ENCODE assay signal across 1 cellular context in the genomic region with DNA sequence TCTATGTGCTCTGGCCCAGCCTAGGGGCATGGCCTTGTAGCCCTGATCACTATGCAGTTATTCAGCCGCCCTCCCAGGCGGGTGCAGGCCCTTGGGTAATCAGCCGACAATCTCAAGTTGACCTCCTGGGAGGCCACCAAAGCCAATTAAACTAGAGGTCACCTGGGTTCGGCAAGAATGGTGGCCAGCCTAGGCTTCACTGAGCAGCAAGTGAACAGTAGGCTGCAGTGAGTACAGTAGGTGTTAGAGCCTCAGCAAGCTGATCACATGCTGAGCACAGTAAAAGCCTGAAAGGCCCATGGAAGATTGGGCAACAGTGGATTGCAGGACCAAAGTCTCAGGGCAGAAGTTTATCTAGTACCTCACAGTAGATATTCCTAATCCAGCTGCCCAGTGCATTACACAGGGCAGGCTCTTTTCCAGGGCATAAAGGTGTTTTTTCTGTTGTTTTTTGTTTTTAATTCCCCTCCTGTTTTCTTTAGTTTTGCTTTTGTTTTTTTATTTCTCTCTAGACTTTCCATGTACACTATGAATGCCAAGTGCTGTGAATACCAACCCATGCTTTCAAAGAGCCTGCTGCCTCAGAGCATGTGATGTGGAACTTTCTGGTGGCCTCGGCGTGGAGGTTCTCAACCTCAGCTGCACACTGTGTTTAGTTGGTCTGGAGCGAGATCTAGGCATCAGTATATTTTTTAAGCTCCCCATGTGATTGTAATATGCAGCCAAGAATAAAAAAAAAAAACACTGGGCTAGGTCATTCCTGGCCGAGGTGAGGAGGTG.
TF ChIP-seq lines count a peak whose summit lies in the region.

No MANE protein-coding gene starts in this region.

TF ChIP-seq in HepG2, 621 proteins besides CTCF, POLR2A, EP300 and RAD21 (continued from another document and continues in another):
- TF ChIP-seq ZNF34 (CRISPR knock-in tag; IDR thresholded peaks at IDR 0.05; ENCODE audit: borderline replicate concordance) (peak; percentile 96), PAX8 (CRISPR knock-in tag; IDR thresholded peaks at IDR 0.05; ENCODE audit: borderline replicate concordance) (peak; percentile 61; the same call in 1 of the 2 replicates), ZNF672 (CRISPR knock-in tag; IDR thresholded peaks at IDR 0.05) (no peak), ZNF558 (CRISPR knock-in tag; IDR thresholded peaks at IDR 0.05; ENCODE audit: borderline replicate concordance) (peak; percentile 73; the same call in 1 of the 2 replicates), ZMYM4 (CRISPR knock-in tag; IDR thresholded peaks at IDR 0.05) (peak; percentile 99), FOXA3 (CRISPR knock-in tag; IDR thresholded peaks at IDR 0.05) (peak; percentile 94), ZNF550 (CRISPR knock-in tag; IDR thresholded peaks at IDR 0.05; ENCODE audit: borderline replicate concordance) (peak; percentile 77; the same call in 1 of the 2 replicates), ZNF251 (CRISPR knock-in tag; IDR thresholded peaks at IDR 0.05) (0 out of 2 replicates have a peak, but pooled peaks have one; percentile 23), RORA (CRISPR knock-in tag; IDR thresholded peaks at IDR 0.05) (no peak), HNF4G (IDR thresholded peaks at IDR 0.05; ENCODE audit: borderline replicate concordance, low read depth, low read length) (peak; percentile 100), HNF4G (CRISPR knock-in tag; IDR thresholded peaks at IDR 0.05; ENCODE audit: borderline replicate concordance, low read depth) (peak; percentile 99), HNRNPUL1 (IDR thresholded peaks at IDR 0.05; ENCODE audit: low read depth, low read length) (no peak), FOXK2 (IDR thresholded peaks at IDR 0.05) (no peak), MTA3 (CRISPR knock-in tag; IDR thresholded peaks at IDR 0.05) (no peak), ZNF850 (CRISPR knock-in tag; conservative IDR thresholded peaks at IDR 0.05) (no peak), RFX5 (IDR thresholded peaks at IDR 0.05; ENCODE audit: low read depth, low read length) (no peak), RBFOX2 (IDR thresholded peaks at IDR 0.05; ENCODE audit: low read depth, low read length) (no peak), POLR2AphosphoS5 (IDR thresholded peaks at IDR 0.05; ENCODE audit: low read depth, low read length) (no peak), ZNF3 (CRISPR knock-in tag; IDR thresholded peaks at IDR 0.05) (peak; percentile 59; the same call in 1 of the 2 replicates), ZEB1 (IDR thresholded peaks at IDR 0.05; ENCODE audit: insufficient replicate concordance, low read depth) (no peak), ZNF598 (CRISPR knock-in tag; IDR thresholded peaks at IDR 0.05; ENCODE audit: borderline replicate concordance) (peak; percentile 70; the same call in 1 of the 2 replicates), ZMYM3 (CRISPR knock-in tag; IDR thresholded peaks at IDR 0.05) (peak; percentile 97), FOXA1 (IDR thresholded peaks at IDR 0.05) (no peak), FOXA1 (CRISPR knock-in tag; IDR thresholded peaks at IDR 0.05) (peak; percentile 51), SOX6 (IDR thresholded peaks at IDR 0.05) (no peak), SOX6 (CRISPR knock-in tag; IDR thresholded peaks at IDR 0.05) (peak; percentile 96), ETV6 (CRISPR knock-in tag; conservative IDR thresholded peaks at IDR 0.05) (no peak), NFAT5 (CRISPR knock-in tag; IDR thresholded peaks at IDR 0.05) (peak; percentile 55; the same call in 1 of the 2 replicates), ZNF576 (CRISPR knock-in tag; IDR thresholded peaks at IDR 0.05) (0 out of 2 replicates have a peak, but pooled peaks have one; percentile 72), SAFB2 (CRISPR knock-in tag; IDR thresholded peaks at IDR 0.05; ENCODE audit: borderline replicate concordance, low read depth) (no peak), REL (CRISPR knock-in tag; conservative IDR thresholded peaks at IDR 0.05) (no peak), NRL (CRISPR knock-in tag; IDR thresholded peaks at IDR 0.05; ENCODE audit: borderline replicate concordance) (peak; percentile 46; the same call in 1 of the 2 replicates), TCF7 (IDR thresholded peaks at IDR 0.05; ENCODE audit: low read depth) (peak; percentile 34; the same call in 1 of the 2 replicates), RBAK (CRISPR knock-in tag; IDR thresholded peaks at IDR 0.05) (peak; percentile 87), TFE3 (CRISPR knock-in tag; IDR thresholded peaks at IDR 0.05) (peak; percentile 99), RFXAP (CRISPR knock-in tag; IDR thresholded peaks at IDR 0.05; ENCODE audit: borderline replicate concordance) (peak; percentile 90), RARA (CRISPR knock-in tag; IDR thresholded peaks at IDR 0.05) (peak; percentile 99), MZF1 (CRISPR knock-in tag; IDR thresholded peaks at IDR 0.05; ENCODE audit: borderline replicate concordance) (peak; percentile 30; the same call in 1 of the 2 replicates), IRF2 (CRISPR knock-in tag; IDR thresholded peaks at IDR 0.05) (peak; percentile 97), MIER3 (CRISPR knock-in tag; IDR thresholded peaks at IDR 0.05; ENCODE audit: borderline replicate concordance) (peak; percentile 97; the same call in 1 of the 2 replicates)
- TF ChIP-seq, protein P1, sequence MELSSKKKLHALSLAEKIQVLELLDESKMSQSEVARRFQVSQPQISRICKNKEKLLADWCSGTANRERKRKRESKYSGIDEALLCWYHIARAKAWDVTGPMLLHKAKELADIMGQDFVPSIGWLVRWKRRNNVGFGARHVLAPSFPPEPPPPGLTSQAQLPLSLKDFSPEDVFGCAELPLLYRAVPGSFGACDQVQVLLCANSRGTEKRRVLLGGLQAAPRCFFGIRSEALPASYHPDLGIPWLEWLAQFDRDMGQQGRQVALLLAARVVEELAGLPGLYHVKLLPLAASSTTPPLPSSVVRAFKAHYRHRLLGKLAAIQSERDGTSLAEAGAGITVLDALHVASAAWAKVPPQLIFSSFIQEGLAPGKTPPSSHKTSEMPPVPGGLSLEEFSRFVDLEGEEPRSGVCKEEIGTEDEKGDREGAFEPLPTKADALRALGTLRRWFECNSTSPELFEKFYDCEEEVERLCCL (CRISPR knock-in tag; IDR thresholded peaks at IDR 0.05; ENCODE audit: borderline replicate concordance), result peak; percentile 71; the same call in 1 of the 2 replicates
- TF ChIP-seq, protein P2, sequence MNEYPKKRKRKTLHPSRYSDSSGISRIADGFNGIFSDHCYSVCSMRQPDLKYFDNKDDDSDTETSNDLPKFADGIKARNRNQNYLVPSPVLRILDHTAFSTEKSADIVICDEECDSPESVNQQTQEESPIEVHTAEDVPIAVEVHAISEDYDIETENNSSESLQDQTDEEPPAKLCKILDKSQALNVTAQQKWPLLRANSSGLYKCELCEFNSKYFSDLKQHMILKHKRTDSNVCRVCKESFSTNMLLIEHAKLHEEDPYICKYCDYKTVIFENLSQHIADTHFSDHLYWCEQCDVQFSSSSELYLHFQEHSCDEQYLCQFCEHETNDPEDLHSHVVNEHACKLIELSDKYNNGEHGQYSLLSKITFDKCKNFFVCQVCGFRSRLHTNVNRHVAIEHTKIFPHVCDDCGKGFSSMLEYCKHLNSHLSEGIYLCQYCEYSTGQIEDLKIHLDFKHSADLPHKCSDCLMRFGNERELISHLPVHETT (CRISPR knock-in tag; conservative IDR thresholded peaks at IDR 0.05), result peak; percentile 66; the same call in 1 of the 2 replicates
- TF ChIP-seq, protein P3, sequence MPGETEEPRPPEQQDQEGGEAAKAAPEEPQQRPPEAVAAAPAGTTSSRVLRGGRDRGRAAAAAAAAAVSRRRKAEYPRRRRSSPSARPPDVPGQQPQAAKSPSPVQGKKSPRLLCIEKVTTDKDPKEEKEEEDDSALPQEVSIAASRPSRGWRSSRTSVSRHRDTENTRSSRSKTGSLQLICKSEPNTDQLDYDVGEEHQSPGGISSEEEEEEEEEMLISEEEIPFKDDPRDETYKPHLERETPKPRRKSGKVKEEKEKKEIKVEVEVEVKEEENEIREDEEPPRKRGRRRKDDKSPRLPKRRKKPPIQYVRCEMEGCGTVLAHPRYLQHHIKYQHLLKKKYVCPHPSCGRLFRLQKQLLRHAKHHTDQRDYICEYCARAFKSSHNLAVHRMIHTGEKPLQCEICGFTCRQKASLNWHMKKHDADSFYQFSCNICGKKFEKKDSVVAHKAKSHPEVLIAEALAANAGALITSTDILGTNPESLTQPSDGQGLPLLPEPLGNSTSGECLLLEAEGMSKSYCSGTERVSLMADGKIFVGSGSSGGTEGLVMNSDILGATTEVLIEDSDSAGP (CRISPR knock-in tag; IDR thresholded peaks at IDR 0.05; ENCODE audit: borderline replicate concordance), result peak; percentile 73
- TF ChIP-seq, protein P4, sequence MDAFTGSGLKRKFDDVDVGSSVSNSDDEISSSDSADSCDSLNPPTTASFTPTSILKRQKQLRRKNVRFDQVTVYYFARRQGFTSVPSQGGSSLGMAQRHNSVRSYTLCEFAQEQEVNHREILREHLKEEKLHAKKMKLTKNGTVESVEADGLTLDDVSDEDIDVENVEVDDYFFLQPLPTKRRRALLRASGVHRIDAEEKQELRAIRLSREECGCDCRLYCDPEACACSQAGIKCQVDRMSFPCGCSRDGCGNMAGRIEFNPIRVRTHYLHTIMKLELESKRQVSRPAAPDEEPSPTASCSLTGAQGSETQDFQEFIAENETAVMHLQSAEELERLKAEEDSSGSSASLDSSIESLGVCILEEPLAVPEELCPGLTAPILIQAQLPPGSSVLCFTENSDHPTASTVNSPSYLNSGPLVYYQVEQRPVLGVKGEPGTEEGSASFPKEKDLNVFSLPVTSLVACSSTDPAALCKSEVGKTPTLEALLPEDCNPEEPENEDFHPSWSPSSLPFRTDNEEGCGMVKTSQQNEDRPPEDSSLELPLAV (CRISPR knock-in tag; conservative IDR thresholded peaks at IDR 0.05; ENCODE audit: low read depth), result no peak
- TF ChIP-seq, protein P5, sequence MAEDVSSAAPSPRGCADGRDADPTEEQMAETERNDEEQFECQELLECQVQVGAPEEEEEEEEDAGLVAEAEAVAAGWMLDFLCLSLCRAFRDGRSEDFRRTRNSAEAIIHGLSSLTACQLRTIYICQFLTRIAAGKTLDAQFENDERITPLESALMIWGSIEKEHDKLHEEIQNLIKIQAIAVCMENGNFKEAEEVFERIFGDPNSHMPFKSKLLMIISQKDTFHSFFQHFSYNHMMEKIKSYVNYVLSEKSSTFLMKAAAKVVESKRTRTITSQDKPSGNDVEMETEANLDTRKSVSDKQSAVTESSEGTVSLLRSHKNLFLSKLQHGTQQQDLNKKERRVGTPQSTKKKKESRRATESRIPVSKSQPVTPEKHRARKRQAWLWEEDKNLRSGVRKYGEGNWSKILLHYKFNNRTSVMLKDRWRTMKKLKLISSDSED (CRISPR knock-in tag; IDR thresholded peaks at IDR 0.05), result no peak
- TF ChIP-seq, protein P6, sequence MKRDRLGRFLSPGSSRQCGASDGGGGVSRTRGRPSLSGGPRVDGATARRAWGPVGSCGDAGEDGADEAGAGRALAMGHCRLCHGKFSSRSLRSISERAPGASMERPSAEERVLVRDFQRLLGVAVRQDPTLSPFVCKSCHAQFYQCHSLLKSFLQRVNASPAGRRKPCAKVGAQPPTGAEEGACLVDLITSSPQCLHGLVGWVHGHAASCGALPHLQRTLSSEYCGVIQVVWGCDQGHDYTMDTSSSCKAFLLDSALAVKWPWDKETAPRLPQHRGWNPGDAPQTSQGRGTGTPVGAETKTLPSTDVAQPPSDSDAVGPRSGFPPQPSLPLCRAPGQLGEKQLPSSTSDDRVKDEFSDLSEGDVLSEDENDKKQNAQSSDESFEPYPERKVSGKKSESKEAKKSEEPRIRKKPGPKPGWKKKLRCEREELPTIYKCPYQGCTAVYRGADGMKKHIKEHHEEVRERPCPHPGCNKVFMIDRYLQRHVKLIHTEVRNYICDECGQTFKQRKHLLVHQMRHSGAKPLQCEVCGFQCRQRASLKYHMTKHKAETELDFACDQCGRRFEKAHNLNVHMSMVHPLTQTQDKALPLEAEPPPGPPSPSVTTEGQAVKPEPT (CRISPR knock-in tag; IDR thresholded peaks at IDR 0.05; ENCODE audit: low read depth), result peak; percentile 89; the same call in 1 of the 2 replicates
